In the genomic region with DNA sequence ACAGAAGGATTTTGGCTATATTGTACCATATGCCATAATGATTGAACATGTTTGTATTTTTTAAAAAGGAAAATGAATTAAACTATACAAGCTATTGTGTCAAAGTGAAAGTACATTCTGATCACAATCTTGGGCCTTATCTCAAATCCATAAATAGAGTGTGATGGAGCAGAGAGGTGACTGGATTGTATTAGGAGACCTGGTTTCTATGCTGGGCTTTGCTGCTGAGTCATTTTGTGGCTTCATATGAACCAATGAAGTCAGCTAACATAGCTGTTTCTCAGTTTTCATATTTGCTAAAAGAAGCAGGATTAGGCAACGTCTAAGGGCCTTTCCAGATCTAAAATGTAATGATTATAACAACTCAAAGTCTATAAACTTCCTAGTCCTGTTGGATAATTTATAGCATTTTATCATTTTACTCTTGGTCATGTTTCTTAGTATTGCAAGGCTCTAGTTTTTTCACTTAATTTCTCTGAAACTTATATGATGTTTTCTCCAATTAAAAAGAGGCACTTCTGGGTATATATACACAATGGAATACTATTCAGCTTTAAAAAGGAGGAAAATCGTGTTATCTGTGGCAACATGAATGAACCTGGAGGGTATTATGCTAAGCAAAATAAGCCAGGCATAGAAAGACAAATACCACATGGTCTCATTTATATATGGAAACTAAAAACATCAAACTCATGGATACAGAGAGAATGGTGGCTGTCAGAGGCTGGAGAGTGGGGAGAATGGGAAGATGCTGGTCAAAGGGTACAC, we compare ENCODE assay signal across 8 cellular contexts.
DNase-seq lines count a peak whose midpoint lies in the region; ATAC-seq and TF ChIP-seq lines count a peak whose summit lies in the region.

No MANE protein-coding gene starts in this region.

- H3K36me3 ChIP-seq in SJSA1, result no peaks in the 10 kb centered on the region
- no peaks in the 10 kb centered on the region for H3K36me3 ChIP-seq in left lung
- no peaks in the 10 kb centered on the region for H3K36me3 ChIP-seq in suprapubic skin

- peak; percentile 74 for ATAC-seq in GM18520 (IDR thresholded peaks at IDR 0.05; ENCODE audit: unreplicated experiment)
- ATAC-seq in HG02870 (IDR thresholded peaks at IDR 0.05; ENCODE audit: unreplicated experiment), result peak; percentile 86
- peak; percentile 84 for ATAC-seq in left lung

- TF ChIP-seq CTCF in left lung (IDR thresholded peaks at IDR 0.05) (no peak), suprapubic skin (IDR thresholded peaks at IDR 0.05) (no peak)

- H3K4me3 ChIP-seq in SJSA1, result no peak overlapping the region
- H3K4me3 ChIP-seq in left lung, result no peak overlapping the region
- H3K4me3 ChIP-seq in suprapubic skin, result no peak overlapping the region

- 49% methylated on average over 2 of the region's 2 CpGs for WGBS in suprapubic skin

- DNase-seq in SJSA1 (ENCODE audit: low read depth in 1 of 2, low spot score in 2 of 2) (peak in 1 of 2 experiments; percentile 27), left lung (no peak), NCI-H446 treated with DMSO at 0.1 percent for 48 hours (lab: John Stamatoyannopoulos, UW) (no peak), NCI-H2107 treated with DMSO at 0.1 percent for 48 hours (lab: John Stamatoyannopoulos, UW; ENCODE audit: unreplicated experiment) (no peak), suprapubic skin (ENCODE audit: low spot score in 2 of 2) (no peak), cerebellar nuclear complex (lab: John Stamatoyannopoulos, UW) (no peak)

- no peak for TF ChIP-seq POLR2A in suprapubic skin (IDR thresholded peaks at IDR 0.05)

- intact Hi-C loops in left lung (cut with DNase I), result no loop called here

- H3K4me1 ChIP-seq in SJSA1 (replicated peaks) (peaks cover 8% of the 10 kb centered on the region), left lung (no peaks in the 10 kb centered on the region), suprapubic skin (peaks cover 19% of the 10 kb centered on the region)

- TF ChIP-seq EP300 in suprapubic skin (IDR thresholded peaks at IDR 0.05), result no peak

- H3K27ac ChIP-seq in SJSA1, result peak overlapping the region; percentile 14; the same call in 1 of the 2 replicates
- H3K27ac ChIP-seq in left lung, result no peak overlapping the region
- H3K27ac ChIP-seq in suprapubic skin, result no peak overlapping the region

- no peaks in the 10 kb centered on the region for H3K9me3 ChIP-seq in SJSA1 (replicated peaks)
- H3K9me3 ChIP-seq in left lung, result no peaks in the 10 kb centered on the region
- H3K9me3 ChIP-seq in suprapubic skin, result no peaks in the 10 kb centered on the region

- H3K27me3 ChIP-seq in SJSA1 (replicated peaks) (no peaks in the 10 kb centered on the region), left lung (no peaks in the 10 kb centered on the region), suprapubic skin (no peaks in the 10 kb centered on the region)
